Comparison of ENCODE assay signal across 35 cellular contexts in the genomic region with DNA sequence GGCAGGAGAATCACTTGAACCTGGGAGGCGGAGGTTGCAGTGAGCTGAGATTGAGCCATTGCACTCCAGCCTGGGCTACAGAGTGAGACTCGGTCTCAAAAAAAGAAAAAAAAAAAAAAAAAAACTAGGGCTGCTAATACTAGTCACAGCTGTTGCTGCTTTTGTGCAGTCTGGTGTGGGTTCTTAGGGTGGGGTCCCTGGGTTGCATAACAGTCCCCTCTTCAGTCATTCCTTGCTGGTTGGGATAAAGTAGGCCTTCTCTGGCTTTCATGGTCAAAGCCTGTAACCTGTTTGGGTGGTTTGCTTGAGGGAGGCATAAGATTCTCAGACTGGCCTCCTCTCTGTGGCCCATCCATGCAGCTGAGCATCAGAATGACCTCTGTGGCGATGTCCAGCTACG. TPM values are rescaled to one million over a fixed set of nuclear protein-coding genes. Genes with fewer than 3 reads are reported as not detected.
"Had no signal": no experiment of that assay in that cellular context is flagged by ENCODE, and none has a peak within 500 bp of the region (broad histone marks: within the 10 kb centered on the region; RNA-seq: fewer than 3 reads in every experiment).

No MANE protein-coding gene starts in this region.

- ATAC-seq: activated CD4-positive, alpha-beta T cell treated with anti-CD3 and anti-CD28 coated beads for 36 hours; activated CD4-positive, CD25-positive, alpha-beta regulatory T cell treated with anti-CD3 and anti-CD28 coated beads, Interleukin-2, amount 50 U/mL, for 24 hours; activated CD8-positive, alpha-beta memory T cell treated with anti-CD3 and anti-CD28 coated beads, Interleukin-2, amount 10 ng/mL, durations not matched to agents 7 days and 5 days; activated CD8-positive, alpha-beta T cell treated with anti-CD3 and anti-CD28 coated beads, Interleukin-2, amount 10 ng/mL, durations not matched to agents 7 days and 5 days; activated naive CD8-positive, alpha-beta T cell treated with anti-CD3 and anti-CD28 coated beads, Interleukin-2, amount 50 U/mL, for 24 hours; WTC11 had no signal

- H3K4me1 ChIP-seq: ascending aorta had no signal

- DNase-seq: activated CD4-positive, alpha-beta memory T cell treated with anti-CD3 and anti-CD28 coated beads, Interleukin-2, amount 10 ng/mL, durations not matched to agents 7 days and 5 days; activated CD4-positive, alpha-beta T cell treated with anti-CD3 and anti-CD28 coated beads for 1 hour; activated CD4-positive, alpha-beta T cell treated with anti-CD3 and anti-CD28 coated beads for 36 hours; activated CD4-positive, alpha-beta T cell treated with anti-CD3 and anti-CD28 coated beads for 48 hours; activated CD4-positive, alpha-beta T cell treated with anti-CD3 and anti-CD28 coated beads, Interleukin-2, amount 10 ng/mL, durations not matched to agents 7 days and 5 days; activated CD4-positive, alpha-beta T cell treated with anti-CD3 and anti-CD28 coated beads, Interleukin-2, amount 50 U/mL, for 48 hours; activated CD4-positive, CD25-positive, alpha-beta regulatory T cell; activated CD8-positive, alpha-beta memory T cell treated with anti-CD3 and anti-CD28 coated beads for 24 hours; activated CD8-positive, alpha-beta memory T cell treated with anti-CD3 and anti-CD28 coated beads, Interleukin-2, amount 10 ng/mL, durations not matched to agents 7 days and 5 days; activated CD8-positive, alpha-beta memory T cell treated with anti-CD3 and anti-CD28 coated beads, Interleukin-2, amount 50 U/mL, for 48 hours; activated CD8-positive, alpha-beta T cell treated with anti-CD3 and anti-CD28 coated beads, Interleukin-2, amount 10 ng/mL, durations not matched to agents 7 days and 5 days; activated effector memory CD4-positive, alpha-beta T cell treated with Interleukin-2 at 50 U/mL for 16 hours; activated gamma-delta T cell; activated naive CD4-positive, alpha-beta T cell treated with anti-CD3 and anti-CD28 coated beads, Interleukin-2, amount 10 ng/mL, durations not matched to agents 7 days and 5 days; activated naive CD4-positive, alpha-beta T cell treated with Interleukin-2 at 50 U/mL for 16 hours; activated naive CD8-positive, alpha-beta T cell treated with anti-CD3 and anti-CD28 coated beads, Interleukin-2, amount 10 ng/mL, durations not matched to agents 7 days and 5 days; activated naive CD8-positive, alpha-beta T cell treated with anti-CD3 and anti-CD28 coated beads, Interleukin-2, amount 50 U/mL, for 24 hours; activated T-cell treated with anti-CD3 and anti-CD28 coated beads, Interleukin-2, amount 50 U/mL, for 24 hours; activated T-cell treated with anti-CD3 and anti-CD28 coated beads, Interleukin-2, amount 50 U/mL, for 48 hours; amygdala; anterior cingulate cortex; caudate nucleus; cerebellar nuclear complex; T-helper 1 cell; T-helper 2 cell; T-helper 9 cell had no signal

- FAIRE-seq: bronchial epithelial cell, TTC549 had no signal

- H3K27ac ChIP-seq: ascending aorta, cardiac muscle cell, VCaP had no signal

- H3K4me3 ChIP-seq: ascending aorta, cardiac muscle cell had no signal

- H3K36me3 ChIP-seq: ascending aorta, cardiac muscle cell had no signal

- H3K9me3 ChIP-seq: ascending aorta had no signal

- H3K27me3 ChIP-seq: ascending aorta had no signal

RNA-seq across cellular contexts. Expression of a gene that starts 14.1 kb away (rescaled TPM):
- total RNA-seq: activated CD4-positive, alpha-beta memory T cell treated with anti-CD3 and anti-CD28 coated beads, Interleukin-2, amount 10 ng/mL, durations not matched to agents 7 days and 5 days; activated CD4-positive, alpha-beta T cell treated with anti-CD3 and anti-CD28 coated beads for 36 hours; activated CD4-positive, alpha-beta T cell treated with anti-CD3 and anti-CD28 coated beads, Interleukin-2, amount 10 ng/mL, durations not matched to agents 7 days and 5 days; activated CD8-positive, alpha-beta memory T cell treated with anti-CD3 and anti-CD28 coated beads, Interleukin-2, amount 10 ng/mL, durations not matched to agents 7 days and 5 days; activated CD8-positive, alpha-beta T cell treated with anti-CD3 and anti-CD28 coated beads, Interleukin-2, amount 10 ng/mL, durations not matched to agents 7 days and 5 days; activated naive CD8-positive, alpha-beta T cell treated with anti-CD3 and anti-CD28 coated beads, Interleukin-2, amount 10 ng/mL, durations not matched to agents 7 days and 5 days; activated T-helper 2 cell treated with anti-CD3 and anti-CD28 coated beads, Interferon-gamma antibody, Interleukin-2, Interleukin-4, amounts not matched to agents 10 μg/mL and 5 μg/mL and 100 μg/mL, durations not matched to agents 14 hours and 24 hours and 36 hours; ascending aorta; bronchial epithelial cell; cardiac muscle cell; chondrocyte; WTC11 had no signal
- polyA plus RNA-seq: cardiac muscle cell had no signal

RNA-seq across cellular contexts. Expression of a gene that starts 44.9 kb away (rescaled TPM):
- total RNA-seq: activated CD4-positive, alpha-beta memory T cell treated with anti-CD3 and anti-CD28 coated beads, Interleukin-2, amount 10 ng/mL, durations not matched to agents 7 days and 5 days; activated CD4-positive, alpha-beta T cell treated with anti-CD3 and anti-CD28 coated beads, Interleukin-2, amount 10 ng/mL, durations not matched to agents 7 days and 5 days; activated CD8-positive, alpha-beta memory T cell treated with anti-CD3 and anti-CD28 coated beads, Interleukin-2, amount 10 ng/mL, durations not matched to agents 7 days and 5 days; activated CD8-positive, alpha-beta T cell treated with anti-CD3 and anti-CD28 coated beads, Interleukin-2, amount 10 ng/mL, durations not matched to agents 7 days and 5 days; activated naive CD8-positive, alpha-beta T cell treated with anti-CD3 and anti-CD28 coated beads, Interleukin-2, amount 10 ng/mL, durations not matched to agents 7 days and 5 days; ascending aorta; bronchial epithelial cell; chondrocyte had no signal
